ENCODE assay signal across 8 cellular contexts in genomic region chr6:137313928-137314855, GRCh38.
DNase-seq lines count a peak whose midpoint lies in the region; ATAC-seq and TF ChIP-seq lines count a peak whose summit lies in the region.

No MANE protein-coding gene starts in this region.

- peak; percentile 88 for DNase-seq in GM23338 (ENCODE audit: low spot score)
- DNase-seq in NCI-H2196 treated with DMSO at 0.1 percent for 48 hours (lab: John Stamatoyannopoulos, UW; ENCODE audit: unreplicated experiment), result peak; percentile 67
- peak; percentile 43 to 52 (median 48) for DNase-seq in activated CD4-positive, CD25-positive, alpha-beta regulatory T cell (lab: John Stamatoyannopoulos, UW)
- DNase-seq in cardiac fibroblast (ENCODE audit: low read depth in 2 of 2), result peak; percentile 83 to 94
- no peak for DNase-seq in kidney epithelial cell (ENCODE audit: low read depth)
- peak; percentile 48 to 61 (median 52) for DNase-seq in stimulated activated CD4-positive, alpha-beta T cell treated with anti-CD3 and anti-CD28 coated beads, Interleukin-1b, Interleukin-23, amount 100 ng/mL, for 24 hours (ENCODE audit: low read depth in 4 of 4, low spot score in 1 of 4)

- H4K20me1 ChIP-seq in BLaER1 treated with 17β-estradiol and CSF1 and Interleukin-3, amounts not matched to agents 10 nM and 100 nM, result no peaks in the 10 kb centered on the region
- no peaks in the 10 kb centered on the region for H4K20me1 ChIP-seq in GM23338 (replicated peaks; ENCODE audit: insufficient read depth)

- no peak overlapping the region; a peak in 1 of 22 replicates for H3K9ac ChIP-seq in BLaER1 treated with 17β-estradiol and CSF1 and Interleukin-3, amounts not matched to agents 10 nM and 100 nM

- H3K27ac Mint-ChIP-seq in GM23338, result no peak overlapping the region

- no peaks in the 10 kb centered on the region for H3K36me3 Mint-ChIP-seq in GM23338 (ENCODE audit: low read depth)

- H3K36me3 ChIP-seq in BLaER1 treated with 17β-estradiol and CSF1 and Interleukin-3, amounts not matched to agents 10 nM and 100 nM, result no peaks in the 10 kb centered on the region
- H3K36me3 ChIP-seq in GM23338 (ENCODE audit: insufficient read depth) (no peaks in the 10 kb centered on the region), kidney epithelial cell (ENCODE audit: control insufficient read depth, insufficient read depth, low read length) (no peaks in the 10 kb centered on the region)

- H3K27me3 Mint-ChIP-seq in GM23338 (ENCODE audit: insufficient read depth, low read depth, poor library complexity), result no peaks in the 10 kb centered on the region

- H3K27ac ChIP-seq in BLaER1 treated with 17β-estradiol and CSF1 and Interleukin-3, amounts not matched to agents 10 nM and 100 nM, result peak overlapping the region in 1 of 11 experiments; percentile 40; a peak in 1 of 22 replicates
- no peak overlapping the region for H3K27ac ChIP-seq in GM23338 (ENCODE audit: low read depth)

- no peaks in the 10 kb centered on the region for H3K9me3 ChIP-seq in BLaER1 treated with 17β-estradiol and CSF1 and Interleukin-3, amounts not matched to agents 10 nM and 100 nM (replicated peaks in 1 of 11)

- peaks cover 24 to 61% (median 33%) of the 10 kb centered on the region in 10 experiments for H3K4me1 ChIP-seq in BLaER1 treated with 17β-estradiol and CSF1 and Interleukin-3, amounts not matched to agents 10 nM and 100 nM
- H3K4me1 ChIP-seq in GM23338 (ENCODE audit: insufficient read depth), result peaks cover 10% of the 10 kb centered on the region

- no peaks in the 10 kb centered on the region for H3F3A ChIP-seq in GM23338 (replicated peaks; ENCODE audit: low read depth)

- ATAC-seq in GM23338 (peak; percentile 92), HG03439 (IDR thresholded peaks at IDR 0.05; ENCODE audit: unreplicated experiment) (no peak)

- H3K4me3 Mint-ChIP-seq in GM23338, result no peak overlapping the region

- H3K4me1 Mint-ChIP-seq in GM23338, result peaks cover 17% of the 10 kb centered on the region

- H2AFZ ChIP-seq in GM23338, result no peak overlapping the region

- no peaks in the 10 kb centered on the region for H3K27me3 ChIP-seq in BLaER1 treated with 17β-estradiol and CSF1 and Interleukin-3, amounts not matched to agents 10 nM and 100 nM
- H3K27me3 ChIP-seq in GM23338 (ENCODE audit: insufficient read depth), result no peaks in the 10 kb centered on the region
- H3K27me3 ChIP-seq in kidney epithelial cell (ENCODE audit: control insufficient read depth, insufficient read depth, low read length), result no peaks in the 10 kb centered on the region

- no peaks in the 10 kb centered on the region for H3K9me2 ChIP-seq in GM23338 (ENCODE audit: insufficient read depth)

- no peaks in the 10 kb centered on the region for H3K9me3 Mint-ChIP-seq in GM23338

- H3K4me3 ChIP-seq in BLaER1 treated with 17β-estradiol and CSF1 and Interleukin-3, amounts not matched to agents 10 nM and 100 nM, result peak overlapping the region in 2 of 10 experiments; percentile 1 to 6; a peak in 1 of 20 replicates
- H3K4me3 ChIP-seq in GM23338, result no peak overlapping the region
- H3K4me3 ChIP-seq in cardiac fibroblast (replicated peaks in 1 of 2; ENCODE audit: low read depth in 2 of 2, low read length in 2 of 2), result peak overlapping the region in 1 of 2 donors; percentile 16
- no peak overlapping the region for H3K4me3 ChIP-seq in kidney epithelial cell (ENCODE audit: low read depth, low read length)

- TF ChIP-seq CTCF in GM23338 (conservative IDR thresholded peaks at IDR 0.05; ENCODE audit: low read depth in 2 of 2) (peak; percentile 83 to 95), cardiac fibroblast (IDR thresholded peaks at IDR 0.05; ENCODE audit: low read depth, low read length) (peak; percentile 78), kidney epithelial cell (IDR thresholded peaks at IDR 0.05; ENCODE audit: insufficient read depth, low read length, poor library complexity, severe bottlenecking) (peak; percentile 85)

- peak overlapping the region; percentile 31 to 81 (median 65); a peak in 21 of 22 replicates for H3K4me2 ChIP-seq in BLaER1 treated with 17β-estradiol and CSF1 and Interleukin-3, amounts not matched to agents 10 nM and 100 nM
- no peak overlapping the region for H3K4me2 ChIP-seq in GM23338

- H3K79me2 ChIP-seq in GM23338 (replicated peaks; ENCODE audit: insufficient read depth), result no peaks in the 10 kb centered on the region

TF ChIP-seq in GM23338, 12 proteins besides CTCF, POLR2A, EP300 and RAD21 (continues in another document):
- TF ChIP-seq EZH2phosphoT487 (IDR thresholded peaks at IDR 0.05; ENCODE audit: unreplicated experiment) (no peak), JUNB (IDR thresholded peaks at IDR 0.05; ENCODE audit: unreplicated experiment) (no peak), STAT1 (IDR thresholded peaks at IDR 0.05; ENCODE audit: unreplicated experiment) (no peak), ZNF462 (CRISPR knock-in tag; IDR thresholded peaks at IDR 0.05) (no peak), NANOG (IDR thresholded peaks at IDR 0.05; ENCODE audit: borderline replicate concordance) (no peak), ETS1 (IDR thresholded peaks at IDR 0.05) (no peak), ZNF114 (CRISPR knock-in tag; IDR thresholded peaks at IDR 0.05) (no peak)
